In genomic region chr1:16553244-16553643, GRCh38 we compare ENCODE assay signal across 2 cellular contexts. TPM values are rescaled to one million over a fixed set of nuclear protein-coding genes. Genes with fewer than 3 reads are reported as not detected.
"Had no signal": no experiment of that assay in that cellular context is flagged by ENCODE, and none has a peak within 500 bp of the region (broad histone marks: within the 10 kb centered on the region; RNA-seq: fewer than 3 reads in every experiment).

No MANE protein-coding gene starts in this region.

RNA-seq across cellular contexts. Expression of gene RNU1-1, which starts 39.2 kb away (rescaled TPM):
- total RNA-seq: LHCN-M2, M059J had no signal
